In the genomic region with DNA sequence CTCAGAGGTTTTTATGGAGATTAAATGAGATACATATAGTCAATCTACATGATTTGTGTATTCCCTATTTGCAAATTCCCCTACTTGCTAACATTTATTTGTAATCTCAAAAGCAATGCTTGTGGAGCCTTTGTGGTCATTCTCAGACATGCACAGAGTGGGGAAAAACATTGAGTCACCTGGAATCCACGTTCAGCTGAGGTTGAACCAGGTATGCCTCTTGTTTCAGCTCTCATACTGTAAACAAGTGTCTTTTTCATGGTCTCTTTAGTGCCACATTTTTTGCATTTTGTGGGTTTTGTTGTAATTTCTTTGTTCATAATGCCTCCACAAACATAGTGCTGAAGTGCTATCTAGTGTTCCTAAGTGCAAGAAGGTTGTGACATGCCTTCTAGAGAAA, we compare ENCODE assay signal across 21 cellular contexts.
A peak's percentile ranks its signal among the peaks of the same experiment; 100 is the strongest.
DNase-seq lines count a peak whose midpoint lies in the region; ATAC-seq and TF ChIP-seq lines count a peak whose summit lies in the region.
"Had no signal": no experiment of that assay in that cellular context is flagged by ENCODE, and none has a peak within 500 bp of the region (broad histone marks: within the 10 kb centered on the region; RNA-seq: fewer than 3 reads in every experiment).

No MANE protein-coding gene starts in this region.

- H3K4me2 ChIP-seq in mammary epithelial cell (ENCODE audit: insufficient read depth, low read depth, low read length): no peak overlapping the region
- H3K4me2 ChIP-seq: BLaER1 had no signal

- intact Hi-C loops in mammary epithelial cell (cut with micrococcal nuclease): no loop called here
- intact Hi-C loops in breast epithelium (cut with DNase I; ENCODE audit: low total_unique reads): no loop called here

- no peaks in the 10 kb centered on the region for H3K9me3 ChIP-seq in mammary epithelial cell (replicated peaks; ENCODE audit: insufficient read depth, low read length)
- H3K9me3 ChIP-seq in breast epithelium: no peaks in the 10 kb centered on the region
- H3K9me3 ChIP-seq: SJCRH30 had no signal

- no peaks in the 10 kb centered on the region for H3K79me2 ChIP-seq in mammary epithelial cell (ENCODE audit: insufficient read depth, low read length)

- no peaks in the 10 kb centered on the region for H3K4me1 ChIP-seq in mammary epithelial cell (ENCODE audit: insufficient read depth, low read length)
- no peaks in the 10 kb centered on the region for H3K4me1 ChIP-seq in breast epithelium
- H3K4me1 ChIP-seq: BLaER1, SJCRH30 had no signal

- CTCF ChIA-PET in mammary epithelial cell (lab: Charles Lee; ENCODE audit: low non-redundant PET): no interaction called here

- no peaks in the 10 kb centered on the region for H3K27me3 ChIP-seq in mammary epithelial cell (ENCODE audit: insufficient read depth, low read length)
- H3K27me3 ChIP-seq in breast epithelium: no peaks in the 10 kb centered on the region
- H3K27me3 ChIP-seq: BLaER1, SJCRH30 had no signal

- no peak for TF ChIP-seq POLR2A in breast epithelium (IDR thresholded peaks at IDR 0.05)

- TF ChIP-seq CTCF in mammary epithelial cell (conservative IDR thresholded peaks at IDR 0.05 in 1 of 2, IDR thresholded peaks at IDR 0.05 in 1 of 2; ENCODE audit: extremely low read depth in 1 of 2, insufficient read depth in 1 of 2, low read depth in 1 of 2, low read length in 2 of 2) (no peak), breast epithelium (IDR thresholded peaks at IDR 0.05) (no peak)

- H3K27ac ChIP-seq in mammary epithelial cell (ENCODE audit: insufficient read depth, low read depth, low read length): peak overlapping the region; percentile 4
- H3K27ac ChIP-seq in breast epithelium: no peak overlapping the region
- H3K27ac ChIP-seq: 22Rv1, BLaER1, SJCRH30 had no signal

- H3K36me3 ChIP-seq in mammary epithelial cell (ENCODE audit: insufficient read depth, low read length) (no peaks in the 10 kb centered on the region), breast epithelium (no peaks in the 10 kb centered on the region)
- H3K36me3 ChIP-seq: BLaER1, SJCRH30 had no signal

- no peak overlapping the region for H2AFZ ChIP-seq in mammary epithelial cell (ENCODE audit: low read depth, low read length)

- DNase-seq in DMS53 (lab: John Stamatoyannopoulos, UW) (peak; percentile 74), DMS53 treated with DMSO at 0.1 percent for 48 hours (lab: John Stamatoyannopoulos, UW; ENCODE audit: unreplicated experiment) (no peak), mammary epithelial cell (peak; percentile 90), breast epithelium (ENCODE audit: low spot score in 2 of 2) (no peak), astrocyte of the hippocampus (ENCODE audit: low read depth, low spot score) (peak; percentile 56), kidney tubule cell (ENCODE audit: low spot score) (peak; percentile 62), NCI-H1930 (lab: John Stamatoyannopoulos, UW) (no peak)
- DNase-seq: ACHN; CD4-positive, alpha-beta T cell; COR-L47; DND-41; GOT3; HCEC 1CT; MV-4-11; NCI-H1694; NCI-H446; NCI-H526; SJCRH30 had no signal

- in situ Hi-C loops in mammary epithelial cell (cut with MboI; ENCODE audit: low sequenced_read_pairs in 2 of 2): no loop called here

- no peak overlapping the region for H3K9ac ChIP-seq in mammary epithelial cell (ENCODE audit: insufficient read depth, low read length)
- H3K9ac ChIP-seq: BLaER1 had no signal

- BruUV-seq in mammary epithelial cell (replicated peaks; lab: Mats Ljungman, UMichigan): no TSS peak

- H3K4me3 ChIP-seq in mammary epithelial cell (replicated peaks in 1 of 3; ENCODE audit: insufficient read depth in 1 of 3, low read depth in 2 of 3, low read length in 3 of 3) (no peak overlapping the region), breast epithelium (no peak overlapping the region)
- H3K4me3 ChIP-seq: BLaER1, SJCRH30 had no signal

- dilution Hi-C loops in mammary epithelial cell (cut with HindIII; ENCODE audit: low sequenced_read_pairs): no loop called here

- ATAC-seq in HG03565 (IDR thresholded peaks at IDR 0.05; ENCODE audit: unreplicated experiment): no peak

- no peaks in the 10 kb centered on the region for H4K20me1 ChIP-seq in mammary epithelial cell (ENCODE audit: insufficient read depth, low read length)
- H4K20me1 ChIP-seq: BLaER1 had no signal

- whole genome bisulfite sequencing in mammary epithelial cell (ENCODE audit: low coverage, missing lambda C conversion rate): 0% methylated on average over 1 of the region's 1 CpG

Comparison
In these comparisons a context has a peak if more than half of its experiments do, and no peak if none do; other contexts are left out.
1. DNase-seq: peak in DMS53 (single experiment), mammary epithelial cell (single experiment), astrocyte of the hippocampus (single experiment) and kidney tubule cell (single experiment); none in DMS53 treated with DMSO at 0.1 percent for 48 hours (single experiment), breast epithelium (0 of 2) and NCI-H1930 (0 of 2).